8 cellular contexts compared by ENCODE assay signal in the genomic region with DNA sequence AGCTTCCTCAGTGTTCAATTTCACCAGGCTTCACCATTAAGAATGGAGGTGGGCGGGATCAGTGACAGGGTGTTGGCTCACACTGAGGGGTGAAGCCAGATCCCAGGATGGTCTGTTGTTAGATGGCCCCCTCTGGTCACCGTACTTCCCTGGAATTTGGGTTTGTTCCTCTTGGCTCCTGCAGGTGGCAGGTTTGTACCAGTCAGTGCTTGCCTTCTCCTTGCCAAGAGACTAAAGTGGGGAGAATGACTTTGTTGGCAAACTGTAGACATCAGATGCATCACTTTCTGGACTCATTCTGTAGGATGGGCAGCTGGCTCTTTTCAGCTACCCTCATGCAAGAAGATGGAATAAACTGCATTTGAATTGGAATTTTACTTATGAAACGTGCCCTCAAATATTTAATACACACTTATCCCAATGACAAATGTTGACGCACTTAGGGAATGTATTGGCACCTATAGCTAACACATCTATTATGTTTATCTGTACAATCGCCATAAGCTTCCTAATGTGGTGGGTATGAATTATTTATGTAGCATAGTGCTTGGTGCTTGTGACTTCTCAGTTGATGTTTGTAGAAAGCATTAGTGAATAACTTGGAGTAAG.
A peak's percentile ranks its signal among the peaks of the same experiment; 100 is the strongest.
DNase-seq lines count a peak whose midpoint lies in the region; ATAC-seq and TF ChIP-seq lines count a peak whose summit lies in the region.

No MANE protein-coding gene starts in this region.

- no peak overlapping the region for H3K4me2 ChIP-seq in KMS-11

- peak; percentile 87 for TF ChIP-seq CTCF in KMS-11 (conservative IDR thresholded peaks at IDR 0.05; ENCODE audit: low read depth, low read length)

- DNase-seq in NOMO-1 (lab: John Stamatoyannopoulos, UW; ENCODE audit: unreplicated experiment in 2 of 2) (peak; percentile 21 to 47), NOMO-1 treated with dmso at 0.1 percent for 144 hours (lab: John Stamatoyannopoulos, UW; ENCODE audit: unreplicated experiment) (no peak), T-helper 9 cell (peak; percentile 3), germinal center (ENCODE audit: low spot score) (peak; percentile 10), putamen (ENCODE audit: low spot score) (peak; percentile 13), DMS153 treated with DMSO at 0.1 percent for 48 hours (lab: John Stamatoyannopoulos, UW; ENCODE audit: unreplicated experiment) (no peak)

- no peaks in the 10 kb centered on the region for H3K27me3 ChIP-seq in KMS-11 (ENCODE audit: insufficient read depth, low read depth)

- H3K36me3 ChIP-seq in KMS-11 (ENCODE audit: insufficient read depth), result no peaks in the 10 kb centered on the region

- no peaks in the 10 kb centered on the region for H3K79me2 ChIP-seq in KMS-11 (ENCODE audit: insufficient read depth, low read depth)

- peaks cover 5% of the 10 kb centered on the region for H3K4me1 ChIP-seq in KMS-11 (ENCODE audit: low read depth, poor library complexity, severe bottlenecking)

- H4K20me1 ChIP-seq in KMS-11 (ENCODE audit: insufficient read depth), result no peaks in the 10 kb centered on the region

- no peak overlapping the region for H3K27ac ChIP-seq in KMS-11

- no peak for ATAC-seq in HG02852 (IDR thresholded peaks at IDR 0.05; ENCODE audit: unreplicated experiment)

- no peak overlapping the region for H3K9ac ChIP-seq in KMS-11

- H3K4me3 ChIP-seq in KMS-11 (IDR thresholded peaks at IDR 0.05; ENCODE audit: insufficient read depth, low read depth, low read length), result no peak overlapping the region

- H2AFZ ChIP-seq in KMS-11 (ENCODE audit: low read depth), result no peak overlapping the region

Comparison
In these comparisons a context has a peak if more than half of its experiments do, and no peak if none do; other contexts are left out.
1. DNase-seq: peak in NOMO-1 (2 of 2), T-helper 9 cell (single experiment), germinal center (single experiment) and putamen (single experiment); none in NOMO-1 treated with dmso at 0.1 percent for 144 hours (single experiment) and DMS153 treated with DMSO at 0.1 percent for 48 hours (single experiment).